ENCODE assay signal across 1 cellular context in the genomic region with DNA sequence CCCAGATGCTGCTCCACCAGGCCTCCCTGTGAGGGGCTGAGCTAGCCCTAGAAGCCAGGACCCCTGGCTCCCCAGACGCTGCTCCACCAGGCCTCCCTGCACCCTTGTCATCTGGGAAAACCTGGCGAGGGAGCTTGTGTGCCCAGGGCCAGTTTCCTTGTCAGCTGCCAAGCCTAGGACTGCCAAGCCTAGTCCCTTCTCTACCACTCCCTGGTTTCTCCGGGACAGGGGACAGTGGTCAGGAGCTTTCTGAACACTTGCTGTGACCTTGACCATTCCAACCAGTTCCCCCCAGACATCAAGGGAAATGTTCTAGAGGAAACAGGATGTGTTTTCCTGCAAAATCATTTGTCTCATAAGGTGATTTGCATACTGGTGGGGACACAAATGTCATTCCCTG.
TF ChIP-seq lines count a peak whose summit lies in the region.

No MANE protein-coding gene starts in this region.

TF ChIP-seq in K562, 482 proteins besides CTCF, POLR2A, EP300 and RAD21:
- TF ChIP-seq, protein P1, sequence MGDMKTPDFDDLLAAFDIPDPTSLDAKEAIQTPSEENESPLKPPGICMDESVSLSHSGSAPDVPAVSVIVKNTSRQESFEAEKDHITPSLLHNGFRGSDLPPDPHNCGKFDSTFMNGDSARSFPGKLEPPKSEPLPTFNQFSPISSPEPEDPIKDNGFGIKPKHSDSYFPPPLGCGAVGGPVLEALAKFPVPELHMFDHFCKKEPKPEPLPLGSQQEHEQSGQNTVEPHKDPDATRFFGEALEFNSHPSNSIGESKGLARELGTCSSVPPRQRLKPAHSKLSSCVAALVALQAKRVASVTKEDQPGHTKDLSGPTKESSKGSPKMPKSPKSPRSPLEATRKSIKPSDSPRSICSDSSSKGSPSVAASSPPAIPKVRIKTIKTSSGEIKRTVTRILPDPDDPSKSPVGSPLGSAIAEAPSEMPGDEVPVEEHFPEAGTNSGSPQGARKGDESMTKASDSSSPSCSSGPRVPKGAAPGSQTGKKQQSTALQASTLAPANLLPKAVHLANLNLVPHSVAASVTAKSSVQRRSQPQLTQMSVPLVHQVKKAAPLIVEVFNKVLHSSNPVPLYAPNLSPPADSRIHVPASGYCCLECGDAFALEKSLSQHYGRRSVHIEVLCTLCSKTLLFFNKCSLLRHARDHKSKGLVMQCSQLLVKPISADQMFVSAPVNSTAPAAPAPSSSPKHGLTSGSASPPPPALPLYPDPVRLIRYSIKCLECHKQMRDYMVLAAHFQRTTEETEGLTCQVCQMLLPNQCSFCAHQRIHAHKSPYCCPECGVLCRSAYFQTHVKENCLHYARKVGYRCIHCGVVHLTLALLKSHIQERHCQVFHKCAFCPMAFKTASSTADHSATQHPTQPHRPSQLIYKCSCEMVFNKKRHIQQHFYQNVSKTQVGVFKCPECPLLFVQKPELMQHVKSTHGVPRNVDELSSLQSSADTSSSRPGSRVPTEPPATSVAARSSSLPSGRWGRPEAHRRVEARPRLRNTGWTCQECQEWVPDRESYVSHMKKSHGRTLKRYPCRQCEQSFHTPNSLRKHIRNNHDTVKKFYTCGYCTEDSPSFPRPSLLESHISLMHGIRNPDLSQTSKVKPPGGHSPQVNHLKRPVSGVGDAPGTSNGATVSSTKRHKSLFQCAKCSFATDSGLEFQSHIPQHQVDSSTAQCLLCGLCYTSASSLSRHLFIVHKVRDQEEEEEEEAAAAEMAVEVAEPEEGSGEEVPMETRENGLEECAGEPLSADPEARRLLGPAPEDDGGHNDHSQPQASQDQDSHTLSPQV (IDR thresholded peaks at IDR 0.05) = no peak
- TF ChIP-seq NEUROD1 (IDR thresholded peaks at IDR 0.05; ENCODE audit: borderline replicate concordance, low read depth, low read length, partially characterized antibody) (no peak), ZNF282 (CRISPR knock-in tag; IDR thresholded peaks at IDR 0.05) (no peak), ELF2 (CRISPR knock-in tag; IDR thresholded peaks at IDR 0.05) (no peak), TAF9B (IDR thresholded peaks at IDR 0.05; ENCODE audit: partially characterized antibody) (no peak), NKRF (IDR thresholded peaks at IDR 0.05; ENCODE audit: borderline replicate concordance) (no peak), ATF6 (CRISPR knock-in tag; IDR thresholded peaks at IDR 0.05) (no peak), THRAP3 (IDR thresholded peaks at IDR 0.05; ENCODE audit: borderline replicate concordance) (no peak), PHB (CRISPR knock-in tag; IDR thresholded peaks at IDR 0.05) (no peak), E2F1 (CRISPR knock-in tag; IDR thresholded peaks at IDR 0.05) (no peak), KAT2B (IDR thresholded peaks at IDR 0.05; ENCODE audit: low read depth, low read length) (no peak), FOS (IDR thresholded peaks at IDR 0.05; ENCODE audit: extremely low read depth, insufficient read length) (no peak)
- TF ChIP-seq, protein P2, sequence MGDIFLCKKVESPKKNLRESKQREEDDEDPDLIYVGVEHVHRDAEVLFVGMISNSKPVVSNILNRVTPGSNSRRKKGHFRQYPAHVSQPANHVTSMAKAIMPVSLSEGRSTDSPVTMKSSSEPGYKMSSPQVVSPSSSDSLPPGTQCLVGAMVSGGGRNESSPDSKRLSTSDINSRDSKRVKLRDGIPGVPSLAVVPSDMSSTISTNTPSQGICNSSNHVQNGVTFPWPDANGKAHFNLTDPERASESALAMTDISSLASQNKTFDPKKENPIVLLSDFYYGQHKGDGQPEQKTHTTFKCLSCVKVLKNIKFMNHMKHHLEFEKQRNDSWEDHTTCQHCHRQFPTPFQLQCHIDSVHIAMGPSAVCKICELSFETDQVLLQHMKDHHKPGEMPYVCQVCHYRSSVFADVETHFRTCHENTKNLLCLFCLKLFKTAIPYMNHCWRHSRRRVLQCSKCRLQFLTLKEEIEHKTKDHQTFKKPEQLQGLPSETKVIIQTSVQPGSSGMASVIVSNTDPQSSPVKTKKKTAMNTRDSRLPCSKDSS (IDR thresholded peaks at IDR 0.05; ENCODE audit: low read depth, partially characterized antibody) = no peak
- TF ChIP-seq, protein P3, sequence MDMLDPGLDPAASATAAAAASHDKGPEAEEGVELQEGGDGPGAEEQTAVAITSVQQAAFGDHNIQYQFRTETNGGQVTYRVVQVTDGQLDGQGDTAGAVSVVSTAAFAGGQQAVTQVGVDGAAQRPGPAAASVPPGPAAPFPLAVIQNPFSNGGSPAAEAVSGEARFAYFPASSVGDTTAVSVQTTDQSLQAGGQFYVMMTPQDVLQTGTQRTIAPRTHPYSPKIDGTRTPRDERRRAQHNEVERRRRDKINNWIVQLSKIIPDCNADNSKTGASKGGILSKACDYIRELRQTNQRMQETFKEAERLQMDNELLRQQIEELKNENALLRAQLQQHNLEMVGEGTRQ (CRISPR knock-in tag; IDR thresholded peaks at IDR 0.05) = no peak
